In genomic region chrX:153477458-153477857, GRCh38 we compare ENCODE assay signal across 1 cellular context.
TF ChIP-seq lines count a peak whose summit lies in the region.

No MANE protein-coding gene starts in this region.

TF ChIP-seq in IMR-90, 13 proteins besides CTCF, POLR2A, EP300 and RAD21 (continued from another document):
- TF ChIP-seq NFE2L2 (IDR thresholded peaks at IDR 0.05; ENCODE audit: low read depth, low read length) (no peak), CHD1 (IDR thresholded peaks at IDR 0.05; ENCODE audit: low read depth, low read length) (no peak), MAFK (IDR thresholded peaks at IDR 0.05; ENCODE audit: low read depth, low read length) (no peak), BHLHE40 (IDR thresholded peaks at IDR 0.05; ENCODE audit: low read depth, low read length) (no peak), MXI1 (IDR thresholded peaks at IDR 0.05; ENCODE audit: borderline replicate concordance, low read depth, low read length) (no peak), RFX5 (IDR thresholded peaks at IDR 0.05; ENCODE audit: low read depth, low read length) (no peak), FOS (IDR thresholded peaks at IDR 0.05; ENCODE audit: low read depth, low read length) (no peak), SMC3 (IDR thresholded peaks at IDR 0.05; ENCODE audit: low read depth, low read length) (no peak), RCOR1 (IDR thresholded peaks at IDR 0.05; ENCODE audit: insufficient replicate concordance, low read length) (no peak), CEBPB (IDR thresholded peaks at IDR 0.05; ENCODE audit: low read depth, low read length) (no peak), MAZ (IDR thresholded peaks at IDR 0.05; ENCODE audit: borderline replicate concordance, low read depth, low read length) (no peak)
- TF ChIP-seq, protein P1, sequence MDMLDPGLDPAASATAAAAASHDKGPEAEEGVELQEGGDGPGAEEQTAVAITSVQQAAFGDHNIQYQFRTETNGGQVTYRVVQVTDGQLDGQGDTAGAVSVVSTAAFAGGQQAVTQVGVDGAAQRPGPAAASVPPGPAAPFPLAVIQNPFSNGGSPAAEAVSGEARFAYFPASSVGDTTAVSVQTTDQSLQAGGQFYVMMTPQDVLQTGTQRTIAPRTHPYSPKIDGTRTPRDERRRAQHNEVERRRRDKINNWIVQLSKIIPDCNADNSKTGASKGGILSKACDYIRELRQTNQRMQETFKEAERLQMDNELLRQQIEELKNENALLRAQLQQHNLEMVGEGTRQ (IDR thresholded peaks at IDR 0.05; ENCODE audit: low read depth, low read length) = no peak
